2 cellular contexts compared by ENCODE assay signal in the genomic region with DNA sequence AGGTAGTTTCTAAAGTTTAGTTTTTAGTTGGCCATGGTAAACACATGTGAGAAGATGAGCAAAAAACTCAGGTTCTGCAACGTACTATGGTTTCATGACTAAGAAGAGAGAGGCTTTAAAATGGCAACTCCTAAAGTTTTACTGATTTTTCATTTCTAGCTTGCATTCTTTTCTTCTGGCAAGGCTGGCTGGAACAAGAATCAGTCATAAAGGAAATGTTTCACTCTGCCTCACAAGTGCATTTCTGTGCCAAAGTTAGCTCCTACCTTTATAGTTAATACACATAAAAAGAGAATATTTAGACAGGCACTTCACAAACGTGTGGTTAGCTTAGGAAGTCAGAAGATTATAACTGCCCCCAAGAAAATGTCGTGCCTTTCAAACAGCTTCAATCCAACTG.
TF ChIP-seq lines count a peak whose summit lies in the region.

No MANE protein-coding gene starts in this region.

TF ChIP-seq in SK-N-SH, 30 proteins besides CTCF, POLR2A, EP300 and RAD21 (continued from another document):
- TF ChIP-seq, protein P1, sequence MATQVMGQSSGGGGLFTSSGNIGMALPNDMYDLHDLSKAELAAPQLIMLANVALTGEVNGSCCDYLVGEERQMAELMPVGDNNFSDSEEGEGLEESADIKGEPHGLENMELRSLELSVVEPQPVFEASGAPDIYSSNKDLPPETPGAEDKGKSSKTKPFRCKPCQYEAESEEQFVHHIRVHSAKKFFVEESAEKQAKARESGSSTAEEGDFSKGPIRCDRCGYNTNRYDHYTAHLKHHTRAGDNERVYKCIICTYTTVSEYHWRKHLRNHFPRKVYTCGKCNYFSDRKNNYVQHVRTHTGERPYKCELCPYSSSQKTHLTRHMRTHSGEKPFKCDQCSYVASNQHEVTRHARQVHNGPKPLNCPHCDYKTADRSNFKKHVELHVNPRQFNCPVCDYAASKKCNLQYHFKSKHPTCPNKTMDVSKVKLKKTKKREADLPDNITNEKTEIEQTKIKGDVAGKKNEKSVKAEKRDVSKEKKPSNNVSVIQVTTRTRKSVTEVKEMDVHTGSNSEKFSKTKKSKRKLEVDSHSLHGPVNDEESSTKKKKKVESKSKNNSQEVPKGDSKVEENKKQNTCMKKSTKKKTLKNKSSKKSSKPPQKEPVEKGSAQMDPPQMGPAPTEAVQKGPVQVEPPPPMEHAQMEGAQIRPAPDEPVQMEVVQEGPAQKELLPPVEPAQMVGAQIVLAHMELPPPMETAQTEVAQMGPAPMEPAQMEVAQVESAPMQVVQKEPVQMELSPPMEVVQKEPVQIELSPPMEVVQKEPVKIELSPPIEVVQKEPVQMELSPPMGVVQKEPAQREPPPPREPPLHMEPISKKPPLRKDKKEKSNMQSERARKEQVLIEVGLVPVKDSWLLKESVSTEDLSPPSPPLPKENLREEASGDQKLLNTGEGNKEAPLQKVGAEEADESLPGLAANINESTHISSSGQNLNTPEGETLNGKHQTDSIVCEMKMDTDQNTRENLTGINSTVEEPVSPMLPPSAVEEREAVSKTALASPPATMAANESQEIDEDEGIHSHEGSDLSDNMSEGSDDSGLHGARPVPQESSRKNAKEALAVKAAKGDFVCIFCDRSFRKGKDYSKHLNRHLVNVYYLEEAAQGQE (IDR thresholded peaks at IDR 0.05; ENCODE audit: low read depth, low read length), result no peak
- TF ChIP-seq JUND (IDR thresholded peaks at IDR 0.05) (no peak), RCOR1 (IDR thresholded peaks at IDR 0.05; ENCODE audit: low read length) (no peak), RXRA (IDR thresholded peaks at IDR 0.05; ENCODE audit: borderline replicate concordance, low read depth) (no peak), FOXM1 (IDR thresholded peaks at IDR 0.05; ENCODE audit: low read depth) (no peak), TAF1 (IDR thresholded peaks at IDR 0.05; ENCODE audit: borderline replicate concordance, low read depth, low read length) (no peak), GATA2 (CRISPR knock-in tag; IDR thresholded peaks at IDR 0.05) (no peak)
- TF ChIP-seq, protein P2, sequence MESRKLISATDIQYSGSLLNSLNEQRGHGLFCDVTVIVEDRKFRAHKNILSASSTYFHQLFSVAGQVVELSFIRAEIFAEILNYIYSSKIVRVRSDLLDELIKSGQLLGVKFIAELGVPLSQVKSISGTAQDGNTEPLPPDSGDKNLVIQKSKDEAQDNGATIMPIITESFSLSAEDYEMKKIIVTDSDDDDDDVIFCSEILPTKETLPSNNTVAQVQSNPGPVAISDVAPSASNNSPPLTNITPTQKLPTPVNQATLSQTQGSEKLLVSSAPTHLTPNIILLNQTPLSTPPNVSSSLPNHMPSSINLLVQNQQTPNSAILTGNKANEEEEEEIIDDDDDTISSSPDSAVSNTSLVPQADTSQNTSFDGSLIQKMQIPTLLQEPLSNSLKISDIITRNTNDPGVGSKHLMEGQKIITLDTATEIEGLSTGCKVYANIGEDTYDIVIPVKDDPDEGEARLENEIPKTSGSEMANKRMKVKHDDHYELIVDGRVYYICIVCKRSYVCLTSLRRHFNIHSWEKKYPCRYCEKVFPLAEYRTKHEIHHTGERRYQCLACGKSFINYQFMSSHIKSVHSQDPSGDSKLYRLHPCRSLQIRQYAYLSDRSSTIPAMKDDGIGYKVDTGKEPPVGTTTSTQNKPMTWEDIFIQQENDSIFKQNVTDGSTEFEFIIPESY (IDR thresholded peaks at IDR 0.05; ENCODE audit: borderline replicate concordance, low read depth), result no peak
- TF ChIP-seq, protein P3, sequence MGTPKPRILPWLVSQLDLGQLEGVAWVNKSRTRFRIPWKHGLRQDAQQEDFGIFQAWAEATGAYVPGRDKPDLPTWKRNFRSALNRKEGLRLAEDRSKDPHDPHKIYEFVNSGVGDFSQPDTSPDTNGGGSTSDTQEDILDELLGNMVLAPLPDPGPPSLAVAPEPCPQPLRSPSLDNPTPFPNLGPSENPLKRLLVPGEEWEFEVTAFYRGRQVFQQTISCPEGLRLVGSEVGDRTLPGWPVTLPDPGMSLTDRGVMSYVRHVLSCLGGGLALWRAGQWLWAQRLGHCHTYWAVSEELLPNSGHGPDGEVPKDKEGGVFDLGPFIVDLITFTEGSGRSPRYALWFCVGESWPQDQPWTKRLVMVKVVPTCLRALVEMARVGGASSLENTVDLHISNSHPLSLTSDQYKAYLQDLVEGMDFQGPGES (IDR thresholded peaks at IDR 0.05; ENCODE audit: low read depth, low read length), result no peak

TF ChIP-seq in SK-N-SH treated with all-trans-retinoic acid at 6 μM for 48 hours, 23 proteins besides CTCF, POLR2A, EP300 and RAD21 (continued from another document):
- TF ChIP-seq, protein P4, sequence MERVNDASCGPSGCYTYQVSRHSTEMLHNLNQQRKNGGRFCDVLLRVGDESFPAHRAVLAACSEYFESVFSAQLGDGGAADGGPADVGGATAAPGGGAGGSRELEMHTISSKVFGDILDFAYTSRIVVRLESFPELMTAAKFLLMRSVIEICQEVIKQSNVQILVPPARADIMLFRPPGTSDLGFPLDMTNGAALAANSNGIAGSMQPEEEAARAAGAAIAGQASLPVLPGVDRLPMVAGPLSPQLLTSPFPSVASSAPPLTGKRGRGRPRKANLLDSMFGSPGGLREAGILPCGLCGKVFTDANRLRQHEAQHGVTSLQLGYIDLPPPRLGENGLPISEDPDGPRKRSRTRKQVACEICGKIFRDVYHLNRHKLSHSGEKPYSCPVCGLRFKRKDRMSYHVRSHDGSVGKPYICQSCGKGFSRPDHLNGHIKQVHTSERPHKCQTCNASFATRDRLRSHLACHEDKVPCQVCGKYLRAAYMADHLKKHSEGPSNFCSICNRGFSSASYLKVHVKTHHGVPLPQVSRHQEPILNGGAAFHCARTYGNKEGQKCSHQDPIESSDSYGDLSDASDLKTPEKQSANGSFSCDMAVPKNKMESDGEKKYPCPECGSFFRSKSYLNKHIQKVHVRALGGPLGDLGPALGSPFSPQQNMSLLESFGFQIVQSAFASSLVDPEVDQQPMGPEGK (CRISPR knock-in tag; IDR thresholded peaks at IDR 0.05; ENCODE audit: borderline replicate concordance), result no peak
- TF ChIP-seq ARNTL (CRISPR knock-in tag; IDR thresholded peaks at IDR 0.05; ENCODE audit: borderline replicate concordance, low read depth) (no peak), ZNF8 (CRISPR knock-in tag; IDR thresholded peaks at IDR 0.05) (no peak), ZFP3 (CRISPR knock-in tag; IDR thresholded peaks at IDR 0.05) (no peak)
- TF ChIP-seq, protein P5, sequence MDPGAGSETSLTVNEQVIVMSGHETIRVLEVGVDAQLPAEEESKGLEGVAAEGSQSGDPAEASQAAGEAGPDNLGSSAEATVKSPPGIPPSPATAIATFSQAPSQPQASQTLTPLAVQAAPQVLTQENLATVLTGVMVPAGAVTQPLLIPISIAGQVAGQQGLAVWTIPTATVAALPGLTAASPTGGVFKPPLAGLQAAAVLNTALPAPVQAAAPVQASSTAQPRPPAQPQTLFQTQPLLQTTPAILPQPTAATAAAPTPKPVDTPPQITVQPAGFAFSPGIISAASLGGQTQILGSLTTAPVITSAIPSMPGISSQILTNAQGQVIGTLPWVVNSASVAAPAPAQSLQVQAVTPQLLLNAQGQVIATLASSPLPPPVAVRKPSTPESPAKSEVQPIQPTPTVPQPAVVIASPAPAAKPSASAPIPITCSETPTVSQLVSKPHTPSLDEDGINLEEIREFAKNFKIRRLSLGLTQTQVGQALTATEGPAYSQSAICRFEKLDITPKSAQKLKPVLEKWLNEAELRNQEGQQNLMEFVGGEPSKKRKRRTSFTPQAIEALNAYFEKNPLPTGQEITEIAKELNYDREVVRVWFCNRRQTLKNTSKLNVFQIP (CRISPR knock-in tag; IDR thresholded peaks at IDR 0.05; ENCODE audit: borderline replicate concordance, low read depth), result no peak
